21 cellular contexts compared by ENCODE assay signal in genomic region chr15:95853350-95853749, GRCh38.
"Had no signal": no experiment of that assay in that cellular context is flagged by ENCODE, and none has a peak within 500 bp of the region (broad histone marks: within the 10 kb centered on the region; RNA-seq: fewer than 3 reads in every experiment).

No MANE protein-coding gene starts in this region.

- H2AFZ ChIP-seq: parathyroid adenoma had no signal

- H3K27ac ChIP-seq: breast epithelium, foreskin keratinocyte, parathyroid adenoma, spleen, upper lobe of right lung had no signal

- H3K79me2 ChIP-seq: parathyroid adenoma had no signal

- ATAC-seq: activated CD8-positive, alpha-beta memory T cell treated with anti-CD3 and anti-CD28 coated beads, Interleukin-2, amount 10 ng/mL, durations not matched to agents 7 days and 5 days; foreskin keratinocyte; left lobe of liver; sciatic nerve; upper lobe of right lung had no signal

- DNase-seq: activated CD4-positive, alpha-beta memory T cell treated with anti-CD3 and anti-CD28 coated beads, Interleukin-2, amount 10 ng/mL, durations not matched to agents 7 days and 5 days; activated CD4-positive, alpha-beta T cell treated with anti-CD3 and anti-CD28 coated beads for 48 hours; activated CD4-positive, CD25-positive, alpha-beta regulatory T cell; activated CD8-positive, alpha-beta memory T cell treated with anti-CD3 and anti-CD28 coated beads, Interleukin-2, amount 10 ng/mL, durations not matched to agents 7 days and 5 days; activated naive CD4-positive, alpha-beta T cell; activated naive CD8-positive, alpha-beta T cell treated with anti-CD3 and anti-CD28 coated beads for 36 hours; anterior cingulate cortex; erythroblast; foreskin keratinocyte; glutamatergic neuron; hypothalamus; spleen; stimulated activated CD8-positive, alpha-beta memory T cell treated with anti-CD3 and anti-CD28 coated beads, Interleukin-4, amount 100 ng/mL, for 48 hours; stimulated activated naive CD4-positive, alpha-beta T cell; T1000; upper lobe of right lung had no signal

- H3K9me3 ChIP-seq: breast epithelium, upper lobe of right lung had no signal

- H3K27me3 ChIP-seq: breast epithelium, foreskin keratinocyte, spleen, upper lobe of right lung had no signal

- H3K4me3 ChIP-seq: breast epithelium, lung, spleen, upper lobe of right lung had no signal

- H3K36me3 ChIP-seq: breast epithelium, spleen, upper lobe of right lung had no signal

- H3K4me1 ChIP-seq: breast epithelium, foreskin keratinocyte, parathyroid adenoma, spleen, upper lobe of right lung had no signal

- H3K9ac ChIP-seq: parathyroid adenoma had no signal
